In genomic region chr2:218979846-218980738, GRCh38 we compare ENCODE assay signal across 8 cellular contexts. TPM values are rescaled to one million over a fixed set of nuclear protein-coding genes. Genes with fewer than 3 reads are reported as not detected.
A peak's percentile ranks its signal among the peaks of the same experiment; 100 is the strongest.
DNase-seq lines count a peak whose midpoint lies in the region; ATAC-seq and TF ChIP-seq lines count a peak whose summit lies in the region.

No MANE protein-coding gene starts in this region.

- H3K4me1 ChIP-seq in upper lobe of right lung = peaks cover 42% of the 10 kb centered on the region

- no peaks in the 10 kb centered on the region for H3K9me3 ChIP-seq in upper lobe of right lung

- peaks cover 20% of the 10 kb centered on the region for H3K27me3 Mint-ChIP-seq in glutamatergic neuron (ENCODE audit: unreplicated experiment)

- POLR2A ChIA-PET in GM10248 (lab: Yijun Ruan, JAX) = no interaction called here

- peak; percentile 98 for ATAC-seq in SK-N-SH treated with all-trans-retinoic acid at 6 μM for 48 hours
- peak; percentile 93 for ATAC-seq in upper lobe of right lung

- H3K36me3 ChIP-seq in upper lobe of right lung = no peaks in the 10 kb centered on the region

- no peak overlapping the region for H3K27ac ChIP-seq in upper lobe of right lung

- intact Hi-C loops in upper lobe of right lung (cut with DNase I) = no loop called here

- H3K27me3 ChIP-seq in upper lobe of right lung = peaks cover 96% of the 10 kb centered on the region

- H3K4me3 Mint-ChIP-seq in glutamatergic neuron (ENCODE audit: unreplicated experiment) = peak overlapping the region; percentile 68

- H3K4me1 Mint-ChIP-seq in glutamatergic neuron (ENCODE audit: low read depth, unreplicated experiment) = peaks cover 6% of the 10 kb centered on the region

- peaks cover 4% of the 10 kb centered on the region for H3K9me3 Mint-ChIP-seq in glutamatergic neuron (ENCODE audit: unreplicated experiment)

- CTCF ChIA-PET in GM10248 (lab: Yijun Ruan, JAX) = interaction anchor here (0.6 to 5.8 kb wide), 68 partner anchors 9 to 521 kb away, joined by 3 to 92 read pairs (median 4); partner anchors contain the start of genes CDK5R2, CRYBA2, DNPEP and TUBA4A

- TF ChIP-seq CTCF in GM10248 (IDR thresholded peaks at IDR 0.05; ENCODE audit: control extremely low read depth, extremely low read depth, low read depth, missing control alignments) (peak; percentile 98), HFF-Myc (IDR thresholded peaks at IDR 0.05; ENCODE audit: low read depth, low read length, missing control alignments) (peak; percentile 90), glutamatergic neuron (IDR thresholded peaks at IDR 0.05; ENCODE audit: partially characterized antibody, unreplicated experiment) (peak; percentile 96), upper lobe of right lung (IDR thresholded peaks at IDR 0.05) (peak; percentile 94)

- peak; percentile 86 for DNase-seq in GM10248 (ENCODE audit: extremely low spot score)
- DNase-seq in HFF-Myc (ENCODE audit: extremely low read depth, low read depth) = peak; percentile 33
- DNase-seq in NAMALWA (ENCODE audit: low spot score) = peak; percentile 92
- peak; percentile 89 for DNase-seq in activated naive CD4-positive, alpha-beta T cell treated with anti-CD3 and anti-CD28 coated beads, Interleukin-2, amount 50 U/mL, for 16 hours
- peak; percentile 97 for DNase-seq in glutamatergic neuron
- DNase-seq in pons (ENCODE audit: low spot score) = peak; percentile 50
- peak; percentile 92 for DNase-seq in upper lobe of right lung

- H3K27ac Mint-ChIP-seq in glutamatergic neuron (ENCODE audit: unreplicated experiment) = no peak overlapping the region

- H3K4me3 ChIP-seq in HFF-Myc (replicated peaks; ENCODE audit: low read depth, low read length) (no peak overlapping the region), upper lobe of right lung (peak overlapping the region; percentile 14)

- H3K36me3 Mint-ChIP-seq in glutamatergic neuron (ENCODE audit: unreplicated experiment) = no peaks in the 10 kb centered on the region

TF ChIP-seq in SK-N-SH treated with all-trans-retinoic acid at 6 μM for 48 hours, 23 proteins besides CTCF, POLR2A, EP300 and RAD21:
- TF ChIP-seq RARB (CRISPR knock-in tag; IDR thresholded peaks at IDR 0.05) (no peak), TSHZ2 (CRISPR knock-in tag; IDR thresholded peaks at IDR 0.05) (0 out of 2 replicates have a peak, but pooled peaks have one; percentile 7), PPARA (CRISPR knock-in tag; IDR thresholded peaks at IDR 0.05; ENCODE audit: borderline replicate concordance) (no peak), POU6F1 (CRISPR knock-in tag; IDR thresholded peaks at IDR 0.05; ENCODE audit: borderline replicate concordance, low read depth) (no peak), GLIS3 (CRISPR knock-in tag; IDR thresholded peaks at IDR 0.05) (no peak), ZNF70 (CRISPR knock-in tag; IDR thresholded peaks at IDR 0.05) (peak; percentile 47; the same call in 1 of the 2 replicates), CSRNP3 (CRISPR knock-in tag; IDR thresholded peaks at IDR 0.05) (no peak), PATZ1 (CRISPR knock-in tag; IDR thresholded peaks at IDR 0.05; ENCODE audit: borderline replicate concordance) (0 out of 2 replicates have a peak, but pooled peaks have one; percentile 14)
TF ChIP-seq in SK-N-SH treated with all-trans-retinoic acid at 6 μM for 48 hours: peak in this region for 3.

RNA-seq across cellular contexts. Expression of gene FEV, which starts 4.9 kb away (rescaled TPM):
- total RNA-seq in glutamatergic neuron (ENCODE audit: unreplicated experiment) = not detected
- total RNA-seq in upper lobe of right lung = not detected

RNA-seq across cellular contexts. Expression of gene CRYBA2, which starts 13.1 kb away (rescaled TPM):
- total RNA-seq in glutamatergic neuron (ENCODE audit: unreplicated experiment) (0.49 TPM), upper lobe of right lung (not detected)

RNA-seq across cellular contexts. Expression of gene CDK5R2, which starts 20.6 kb away (rescaled TPM):
- 46.1 TPM for total RNA-seq in glutamatergic neuron (ENCODE audit: unreplicated experiment)
- total RNA-seq in upper lobe of right lung = not detected

Comparison
In these comparisons a context has a peak if more than half of its experiments do, and no peak if none do; other contexts are left out.
1. DNase-seq: peak in every context shown above with its lines; median percentile 97 in glutamatergic neuron; 92 in NAMALWA; 92 in upper lobe of right lung; 89 in activated naive CD4-positive, alpha-beta T cell treated with anti-CD3 and anti-CD28 coated beads, Interleukin-2, amount 50 U/mL, for 16 hours; 86 in GM10248; 50 in pons; 33 in HFF-Myc.
2. RNA of gene CDK5R2, which starts 20.6 kb away (total RNA-seq): 46.1 TPM in glutamatergic neuron (single experiment); not detected in upper lobe of right lung (single experiment); every median in the first group is over 10 times any median in the second.
3. Peak in every context shown above with its lines, with median percentiles within 50 percentile points of each other: CTCF ChIP-seq.